ENCODE assay signal across 1 cellular context in the genomic region with DNA sequence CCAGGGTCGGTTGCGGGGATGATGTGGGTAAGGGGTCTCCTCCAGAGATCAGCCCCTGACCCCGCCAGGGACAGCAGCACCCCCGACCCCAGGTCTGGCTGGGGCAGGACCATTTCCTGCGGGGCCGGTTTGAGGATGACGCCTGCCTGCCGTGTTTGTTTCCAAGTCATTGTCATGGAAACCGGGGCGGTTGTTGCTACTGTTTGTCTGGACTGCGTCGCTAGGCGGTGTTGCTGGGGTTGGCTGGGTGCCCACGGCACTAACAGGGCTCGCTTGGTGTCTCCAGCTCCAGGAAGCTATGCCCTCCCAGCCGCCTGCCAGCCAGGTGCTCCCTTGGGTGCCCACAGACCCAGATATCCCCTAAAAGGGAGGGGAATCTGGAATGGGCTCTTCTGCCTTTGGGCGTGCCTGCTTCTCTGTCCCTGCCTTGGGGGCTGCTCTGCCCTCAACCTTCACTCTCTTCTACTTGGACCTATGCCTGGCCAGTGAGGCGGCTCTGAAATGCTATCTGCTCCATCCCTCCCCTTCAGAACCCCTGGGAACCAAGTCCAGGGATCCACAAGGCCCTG.
TF ChIP-seq lines count a peak whose summit lies in the region.

No MANE protein-coding gene starts in this region.

TF ChIP-seq in SK-N-SH treated with all-trans-retinoic acid at 6 μM for 48 hours, 23 proteins besides CTCF, POLR2A, EP300 and RAD21 (continued from another document):
- TF ChIP-seq, protein P1, sequence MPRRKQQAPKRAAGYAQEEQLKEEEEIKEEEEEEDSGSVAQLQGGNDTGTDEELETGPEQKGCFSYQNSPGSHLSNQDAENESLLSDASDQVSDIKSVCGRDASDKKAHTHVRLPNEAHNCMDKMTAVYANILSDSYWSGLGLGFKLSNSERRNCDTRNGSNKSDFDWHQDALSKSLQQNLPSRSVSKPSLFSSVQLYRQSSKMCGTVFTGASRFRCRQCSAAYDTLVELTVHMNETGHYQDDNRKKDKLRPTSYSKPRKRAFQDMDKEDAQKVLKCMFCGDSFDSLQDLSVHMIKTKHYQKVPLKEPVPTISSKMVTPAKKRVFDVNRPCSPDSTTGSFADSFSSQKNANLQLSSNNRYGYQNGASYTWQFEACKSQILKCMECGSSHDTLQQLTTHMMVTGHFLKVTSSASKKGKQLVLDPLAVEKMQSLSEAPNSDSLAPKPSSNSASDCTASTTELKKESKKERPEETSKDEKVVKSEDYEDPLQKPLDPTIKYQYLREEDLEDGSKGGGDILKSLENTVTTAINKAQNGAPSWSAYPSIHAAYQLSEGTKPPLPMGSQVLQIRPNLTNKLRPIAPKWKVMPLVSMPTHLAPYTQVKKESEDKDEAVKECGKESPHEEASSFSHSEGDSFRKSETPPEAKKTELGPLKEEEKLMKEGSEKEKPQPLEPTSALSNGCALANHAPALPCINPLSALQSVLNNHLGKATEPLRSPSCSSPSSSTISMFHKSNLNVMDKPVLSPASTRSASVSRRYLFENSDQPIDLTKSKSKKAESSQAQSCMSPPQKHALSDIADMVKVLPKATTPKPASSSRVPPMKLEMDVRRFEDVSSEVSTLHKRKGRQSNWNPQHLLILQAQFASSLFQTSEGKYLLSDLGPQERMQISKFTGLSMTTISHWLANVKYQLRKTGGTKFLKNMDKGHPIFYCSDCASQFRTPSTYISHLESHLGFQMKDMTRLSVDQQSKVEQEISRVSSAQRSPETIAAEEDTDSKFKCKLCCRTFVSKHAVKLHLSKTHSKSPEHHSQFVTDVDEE (CRISPR knock-in tag; IDR thresholded peaks at IDR 0.05): no peak
- TF ChIP-seq ZFP3 (CRISPR knock-in tag; IDR thresholded peaks at IDR 0.05): no peak
TF ChIP-seq in SK-N-SH treated with all-trans-retinoic acid at 6 μM for 48 hours: peak in this region for 0.
